In the genomic region with DNA sequence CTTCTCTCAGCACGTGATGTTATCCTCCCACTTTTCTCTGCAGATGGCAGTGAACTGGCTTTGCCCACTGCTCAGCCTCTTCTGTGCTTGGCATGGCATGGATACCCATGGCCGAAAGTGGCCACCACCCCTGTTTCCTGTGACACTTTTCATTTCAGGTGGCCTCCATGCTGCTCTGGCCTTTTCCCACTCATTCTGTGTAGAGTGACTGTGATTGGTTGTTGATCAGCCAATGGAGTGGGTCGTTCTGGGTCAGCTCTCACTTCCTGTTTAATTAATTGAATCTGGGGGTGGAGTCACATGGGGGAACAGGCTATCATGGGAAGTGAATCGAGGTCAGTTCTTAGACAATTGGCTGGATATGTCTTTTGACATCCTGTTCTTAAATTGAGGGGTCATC, we compare ENCODE assay signal across 20 cellular contexts.
DNase-seq lines count a peak whose midpoint lies in the region; ATAC-seq, FAIRE-seq and TF ChIP-seq lines count a peak whose summit lies in the region.
"Had no signal": no experiment of that assay in that cellular context is flagged by ENCODE, and none has a peak within 500 bp of the region (broad histone marks: within the 10 kb centered on the region; RNA-seq: fewer than 3 reads in every experiment).

No MANE protein-coding gene starts in this region.

- TF ChIP-seq EP300 in K562 (IDR thresholded peaks at IDR 0.05; ENCODE audit: low read length): no peak

- in situ Hi-C loops in K562 (cut with MboI): no loop called here

- TF ChIP-seq CTCF in K562 (IDR thresholded peaks at IDR 0.05 in 2 of 3, conservative IDR thresholded peaks at IDR 0.05 in 1 of 3; ENCODE audit: insufficient read depth in 2 of 3, low read depth in 1 of 3, low read length in 3 of 3) (no peak), lower lobe of right lung (IDR thresholded peaks at IDR 0.05) (no peak)

- FAIRE-seq in K562 (lab: Jason Lieb, UNC): no peak
- FAIRE-seq: GM12891, GM18507 had no signal

- 0% methylated on average over 4 of the region's 4 CpGs for WGBS in K562 (ENCODE audit: insufficient coverage, low coverage, missing lambda C conversion rate)
- no CpG with 5 or more reads among the region's 4 CpGs for WGBS in mesendoderm (ENCODE audit: extremely low coverage, insufficient coverage, low lambda C conversion rate)

- no peak overlapping the region for H2AFZ ChIP-seq in K562 (ENCODE audit: low read depth, low read length)

- POLR2A ChIA-PET in HEK293T (lab: Yijun Ruan, JAX): no interaction called here
- POLR2A ChIA-PET in K562 (lab: Yijun Ruan, JAX): interaction anchor here (0.6 to 1.4 kb wide), 2 partner anchors 10 to 339 kb away, joined by 3 to 5 read pairs; no protein-coding TSS in a partner anchor

- no peaks in the 10 kb centered on the region for H3K4me1 ChIP-seq in K562 (replicated peaks in 1 of 2; ENCODE audit: control insufficient read depth in 2 of 2, insufficient read depth in 2 of 2, low read length in 2 of 2)
- peaks cover 3% of the 10 kb centered on the region for H3K4me1 ChIP-seq in mesendoderm (ENCODE audit: control insufficient read depth, low read depth, low read length)
- no peaks in the 10 kb centered on the region for H3K4me1 ChIP-seq in lower lobe of right lung

- no peaks in the 10 kb centered on the region; a peak in 1 of 5 replicates for H3K27me3 ChIP-seq in K562 (ENCODE audit: control insufficient read depth in 2 of 2, insufficient read depth in 2 of 2, low read length in 2 of 2)
- H3K27me3 ChIP-seq in mesendoderm (ENCODE audit: insufficient read depth, low read length, poor library complexity): no peaks in the 10 kb centered on the region
- peaks cover 6% of the 10 kb centered on the region for H3K27me3 ChIP-seq in lower lobe of right lung (ENCODE audit: low read depth)

- no peak for TF ChIP-seq POLR2A in K562 (conservative IDR thresholded peaks at IDR 0.05)

- no peak for TF ChIP-seq RAD21 in K562 (CRISPR knock-in tag; conservative IDR thresholded peaks at IDR 0.05 in 1 of 2, IDR thresholded peaks at IDR 0.05 in 1 of 2)

- no peak overlapping the region for H3K4ac ChIP-seq in mesendoderm (ENCODE audit: low read depth, low read length)

- H3K9me3 ChIP-seq in K562 (replicated peaks; ENCODE audit: control insufficient read depth, insufficient read depth, low read depth, low read length) (no peaks in the 10 kb centered on the region), lower lobe of right lung (no peaks in the 10 kb centered on the region)

- no peak overlapping the region for H2BK15ac ChIP-seq in mesendoderm (replicated peaks; ENCODE audit: low read depth)

- BruUV-seq in K562 (replicated peaks; lab: Mats Ljungman, UMichigan): no TSS peak

- H2AK5ac ChIP-seq in mesendoderm (ENCODE audit: low read length): no peak overlapping the region

- H3K56ac ChIP-seq in mesendoderm (ENCODE audit: low read length): no peak overlapping the region

- H2BK120ac ChIP-seq in mesendoderm (ENCODE audit: low read depth, low read length): no peak overlapping the region

- H4K20me1 ChIP-seq in K562 (replicated peaks; ENCODE audit: control insufficient read depth, insufficient read depth, low read length): no peaks in the 10 kb centered on the region

- intact Hi-C loops in K562 (cut with micrococcal nuclease): no loop called here
- intact Hi-C loops in lower lobe of right lung (cut with DNase I): no loop called here

- DNase-seq in HEK293T (ENCODE audit: extremely low spot score) (no peak), NAMALWA (ENCODE audit: low spot score) (peak; percentile 14), K562 (ENCODE audit: extremely low read depth in 1 of 4, low spot score in 3 of 4) (peak in 1 of 4 experiments; percentile 20), mesendoderm (peak; percentile 20), NCI-H2171 (lab: John Stamatoyannopoulos, UW) (no peak), lower lobe of right lung (no peak)
- no peak for DNase-seq in central memory CD4-positive, alpha-beta T cell
- DNase-seq: C1 segment of cervical spinal cord; Calu3; CD4-positive, alpha-beta memory T cell; COR-L47; DMS53; DMS79 treated with DMSO at 0.1 percent for 48 hours; GF-D8; H9; HFFc6 had no signal

- no peak for ATAC-seq in K562
- no peak for ATAC-seq in HG02970 (IDR thresholded peaks at IDR 0.05; ENCODE audit: low FRiP score, unreplicated experiment)
- ATAC-seq in lower lobe of right lung: no peak
- ATAC-seq: HCT116 had no signal

- CTCF ChIA-PET in HEK293T (lab: Yijun Ruan, JAX): no interaction called here
- CTCF ChIA-PET in K562 (lab: Yijun Ruan, JAX; ENCODE audit: low intra/inter-chr PET ratio): no interaction called here

- H3K9ac ChIP-seq in K562 (ENCODE audit: insufficient read depth in 1 of 2, low read depth in 2 of 2, low read length in 2 of 2): no peak overlapping the region
- H3K9ac ChIP-seq in mesendoderm (ENCODE audit: low read length): no peak overlapping the region

- no peak overlapping the region for H4K5ac ChIP-seq in mesendoderm (ENCODE audit: low read length)

- H2BK5ac ChIP-seq in mesendoderm (ENCODE audit: low read length): no peak overlapping the region

- no peak overlapping the region for H3K23ac ChIP-seq in mesendoderm (ENCODE audit: low read length)

- H4K8ac ChIP-seq in mesendoderm (ENCODE audit: low read depth, low read length): no peak overlapping the region

- no peak overlapping the region for H3K27ac ChIP-seq in K562 (ENCODE audit: extremely low read depth, low read depth, low read length)
- H3K27ac ChIP-seq in mesendoderm (ENCODE audit: low read depth, low read length): no peak overlapping the region
- no peak overlapping the region for H3K27ac ChIP-seq in lower lobe of right lung

- H3K79me1 ChIP-seq in mesendoderm (ENCODE audit: low read length): no peaks in the 10 kb centered on the region

- H3K4me2 ChIP-seq in K562 (ENCODE audit: insufficient read depth, low read length) (no peak overlapping the region), mesendoderm (ENCODE audit: low read length) (no peak overlapping the region)

- H3K18ac ChIP-seq in mesendoderm (ENCODE audit: low read length): no peak overlapping the region

- no peaks in the 10 kb centered on the region for H3K9me1 ChIP-seq in K562 (ENCODE audit: control insufficient read depth, insufficient read depth, low read length)

- H3K79me2 ChIP-seq in K562 (ENCODE audit: control insufficient read depth, insufficient read depth, low read length) (no peaks in the 10 kb centered on the region), mesendoderm (ENCODE audit: control insufficient read depth, insufficient read depth, low read length) (no peaks in the 10 kb centered on the region)

- H3K4me3 ChIP-seq in K562 (no peak overlapping the region), mesendoderm (ENCODE audit: low read length) (no peak overlapping the region), lower lobe of right lung (no peak overlapping the region)

- H3K36me3 ChIP-seq in K562 (ENCODE audit: control insufficient read depth, insufficient read depth, low read length): no peaks in the 10 kb centered on the region
- H3K36me3 ChIP-seq in mesendoderm (ENCODE audit: control insufficient read depth, insufficient read depth, low read length): no peaks in the 10 kb centered on the region
- H3K36me3 ChIP-seq in lower lobe of right lung: no peaks in the 10 kb centered on the region

TF ChIP-seq in HEK293T, 16 proteins besides CTCF, POLR2A, EP300 and RAD21:
- TF ChIP-seq L3MBTL2 (conservative IDR thresholded peaks at IDR 0.05) (peak; percentile 50), SP1 (IDR thresholded peaks at IDR 0.05) (no peak)

TF ChIP-seq in K562, 482 proteins besides CTCF, POLR2A, EP300 and RAD21 (continues in another document):
- TF ChIP-seq, protein P1, sequence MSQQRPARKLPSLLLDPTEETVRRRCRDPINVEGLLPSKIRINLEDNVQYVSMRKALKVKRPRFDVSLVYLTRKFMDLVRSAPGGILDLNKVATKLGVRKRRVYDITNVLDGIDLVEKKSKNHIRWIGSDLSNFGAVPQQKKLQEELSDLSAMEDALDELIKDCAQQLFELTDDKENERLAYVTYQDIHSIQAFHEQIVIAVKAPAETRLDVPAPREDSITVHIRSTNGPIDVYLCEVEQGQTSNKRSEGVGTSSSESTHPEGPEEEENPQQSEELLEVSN (IDR thresholded peaks at IDR 0.05; ENCODE audit: borderline replicate concordance in 1 of 2, extremely low read depth in 1 of 2, insufficient read depth in 1 of 2, insufficient read length in 1 of 2, low read depth in 1 of 2, low read length in 1 of 2, poor library complexity in 1 of 2, severe bottlenecking in 1 of 2): peak in 1 of 2 experiments; percentile 49
- TF ChIP-seq RUNX1 (IDR thresholded peaks at IDR 0.05; ENCODE audit: low read depth) (no peak), ESRRA (IDR thresholded peaks at IDR 0.05; ENCODE audit: borderline replicate concordance, low read depth) (no peak), L3MBTL2 (IDR thresholded peaks at IDR 0.05) (peak; percentile 50; the same call in 1 of the 2 replicates), TBL1XR1 (IDR thresholded peaks at IDR 0.05; ENCODE audit: low read length in 2 of 2) (no peak)

Comparison
In these comparisons a context has a peak if more than half of its experiments do, and no peak if none do; other contexts are left out.
1. DNase-seq: peak in NAMALWA (single experiment) and mesendoderm (single experiment); none in HEK293T (single experiment), NCI-H2171 (single experiment), lower lobe of right lung (single experiment) and central memory CD4-positive, alpha-beta T cell (single experiment).